Comparison of ENCODE assay signal across 8 cellular contexts in genomic region chr19:57599377-57599760, GRCh38. TPM values are rescaled to one million over a fixed set of nuclear protein-coding genes. Genes with fewer than 3 reads are reported as not detected.
A peak's percentile ranks its signal among the peaks of the same experiment; 100 is the strongest.
DNase-seq lines count a peak whose midpoint lies in the region; ATAC-seq, FAIRE-seq and TF ChIP-seq lines count a peak whose summit lies in the region.

No MANE protein-coding gene starts in this region.

- H3K4me1 ChIP-seq in ascending aorta (peaks cover 0 to 4% of the 10 kb centered on the region in 2 donors), mononuclear cell (ENCODE audit: insufficient read depth, low read length) (peaks cover 9% of the 10 kb centered on the region)

- CTCF ChIA-PET in AG04450 (lab: Charles Lee) = no interaction called here

- intact Hi-C loops in ascending aorta (cut with DNase I) = loop anchor here (1.0 kb wide), 1 partner anchor 20 kb away; no protein-coding TSS in a partner anchor

- no peak overlapping the region for H3K27ac ChIP-seq in AG04450 (ENCODE audit: low read depth, low read length)
- H3K27ac ChIP-seq in ascending aorta = no peak overlapping the region

- FAIRE-seq in RCC 7860 (lab: Jason Lieb, UNC) = no peak

- POLR2A ChIA-PET in AG04450 (lab: Yijun Ruan, JAX) = no interaction called here

- H3K9me3 ChIP-seq in AG04450 (ENCODE audit: control insufficient read depth, insufficient read depth, low read length) (no peaks in the 10 kb centered on the region; the same call in none of the 2 replicates), ascending aorta (peaks cover 1 to 39% of the 10 kb centered on the region in 2 donors), mononuclear cell (ENCODE audit: low read depth, low read length) (peaks cover 14% of the 10 kb centered on the region)

- DNase-seq in AG04450 (ENCODE audit: low read depth, low spot score) (no peak), ascending aorta (ENCODE audit: low spot score in 2 of 2) (no peak), NK-92 (lab: John Stamatoyannopoulos, UW; ENCODE audit: unreplicated experiment) (no peak), RCC 7860 (ENCODE audit: low spot score) (no peak)

- H3K4me3 ChIP-seq in AG04450 (ENCODE audit: low read depth, low read length) (peak overlapping the region; percentile 88), ascending aorta (peak overlapping the region; percentile 56 to 70), mononuclear cell (ENCODE audit: low read length) (peak overlapping the region; percentile 56)

- peaks cover 3 to 15% of the 10 kb centered on the region in 2 donors for H3K36me3 ChIP-seq in ascending aorta

- no peaks in the 10 kb centered on the region for H3K27me3 ChIP-seq in AG04450 (ENCODE audit: control insufficient read depth, insufficient read depth, low read length)
- no peaks in the 10 kb centered on the region for H3K27me3 ChIP-seq in ascending aorta
- no peaks in the 10 kb centered on the region for H3K27me3 ChIP-seq in mononuclear cell (ENCODE audit: insufficient read depth, low read length)

- ATAC-seq in GM21786 (IDR thresholded peaks at IDR 0.05; ENCODE audit: unreplicated experiment) (peak; percentile 13), HG03175 (IDR thresholded peaks at IDR 0.05; ENCODE audit: unreplicated experiment) (no peak), HG02588 (IDR thresholded peaks at IDR 0.05; ENCODE audit: unreplicated experiment) (no peak)

- TF ChIP-seq CTCF in AG04450 (IDR thresholded peaks at IDR 0.05; ENCODE audit: low read depth, low read length) (no peak), ascending aorta (IDR thresholded peaks at IDR 0.05) (no peak)

RNA-seq across cellular contexts. Expression of gene ZNF530, which starts 0.3 kb away (rescaled TPM):
- polyA plus RNA-seq in AG04450 (2011; rRNA removed) = 1.3 and 1.5 TPM in 2 replicates
- 1.4 and 2.3 TPM in 2 replicates for polyA minus RNA-seq in AG04450 (2011; rRNA and poly(A)+ RNA removed)
- total RNA-seq in ascending aorta (2.6 TPM), mononuclear cell (2.1 TPM)

RNA-seq across cellular contexts. Expression of gene ZNF134, which starts 14.7 kb away (rescaled TPM):
- polyA plus RNA-seq in AG04450 (2011; rRNA removed) = 10.7 and 10.9 TPM in 2 replicates
- polyA minus RNA-seq in AG04450 (2011; rRNA and poly(A)+ RNA removed) = 16.8 and 18.8 TPM in 2 replicates
- total RNA-seq in ascending aorta = 1.7 TPM
- total RNA-seq in mononuclear cell = 36.8 TPM

RNA-seq across cellular contexts. Expression of gene ZIK1, which starts 15.4 kb away (rescaled TPM):
- polyA plus RNA-seq in AG04450 (2011; rRNA removed) = 4.3 and 4.5 TPM in 2 replicates
- 6.1 and 6.6 TPM in 2 replicates for polyA minus RNA-seq in AG04450 (2011; rRNA and poly(A)+ RNA removed)
- total RNA-seq in ascending aorta = 0.53 TPM
- 8.4 TPM for total RNA-seq in mononuclear cell

RNA-seq across cellular contexts. Expression of gene ZNF416, which starts 20.7 kb away (rescaled TPM):
- polyA plus RNA-seq in AG04450 (2011; rRNA removed) = 4.4 and 4.8 TPM in 2 replicates
- 10.0 and 10.1 TPM in 2 replicates for polyA minus RNA-seq in AG04450 (2011; rRNA and poly(A)+ RNA removed)
- 2.7 TPM for total RNA-seq in ascending aorta
- 5.7 TPM for total RNA-seq in mononuclear cell

RNA-seq across cellular contexts. Expression of gene ZNF211, which starts 33.6 kb away (rescaled TPM):
- 12.0 and 14.4 TPM in 2 replicates for polyA plus RNA-seq in AG04450 (2011; rRNA removed)
- polyA minus RNA-seq in AG04450 (2011; rRNA and poly(A)+ RNA removed) = 7.3 and 8.6 TPM in 2 replicates
- 9.9 TPM for total RNA-seq in ascending aorta
- total RNA-seq in mononuclear cell = 31.1 TPM

Comparison
In these comparisons a context has a peak if more than half of its experiments do, and no peak if none do; other contexts are left out.
1. RNA of gene ZNF134, which starts 14.7 kb away (total RNA-seq): 36.8 TPM in mononuclear cell (single experiment); 1.7 TPM in ascending aorta (single experiment); every median in the first group is over 10 times any median in the second.
2. Peak in every context shown above with its lines, with median percentiles within 50 percentile points of each other: H3K4me3 ChIP-seq.